ENCODE assay signal across 26 cellular contexts in genomic region chr12:125072496-125072895, GRCh38. TPM values are rescaled to one million over a fixed set of nuclear protein-coding genes. Genes with fewer than 3 reads are reported as not detected.
DNase-seq lines count a peak whose midpoint lies in the region; TF ChIP-seq lines count a peak whose summit lies in the region.
"Had no signal": no experiment of that assay in that cellular context is flagged by ENCODE, and none has a peak within 500 bp of the region (broad histone marks: within the 10 kb centered on the region; RNA-seq: fewer than 3 reads in every experiment).

No MANE protein-coding gene starts in this region.

- H3K36me3 Mint-ChIP-seq in neural progenitor cell (peaks cover 14% of the 10 kb centered on the region), nephron progenitor cell (ENCODE audit: low read depth) (peaks cover 30% of the 10 kb centered on the region)
- peaks cover 19% of the 10 kb centered on the region for H3K36me3 Mint-ChIP-seq in activated T-helper 1 cell treated with anti-CD3 and anti-CD28 coated beads, Interleukin-12 subunit alpha, Interleukin-12 subunit beta, Interleukin-2, Interleukin-4 antibody, amounts not matched to agents 30 ng/mL and 10 ng/mL and 1 ng/mL, durations not matched to agents 14 hours and 24 hours and 36 hours (ENCODE audit: low read depth)

- H2AFZ ChIP-seq in Karpas-422 (ENCODE audit: low read length), result no peak overlapping the region
- no peak overlapping the region for H2AFZ ChIP-seq in neural progenitor cell (replicated peaks)

- H3K9me3 Mint-ChIP-seq in neural progenitor cell (no peaks in the 10 kb centered on the region), nephron progenitor cell (no peaks in the 10 kb centered on the region)
- no peaks in the 10 kb centered on the region for H3K9me3 Mint-ChIP-seq in activated T-helper 1 cell treated with anti-CD3 and anti-CD28 coated beads, Interleukin-12 subunit alpha, Interleukin-12 subunit beta, Interleukin-2, Interleukin-4 antibody, amounts not matched to agents 30 ng/mL and 10 ng/mL and 1 ng/mL, durations not matched to agents 14 hours and 24 hours and 36 hours
- H3K9me3 Mint-ChIP-seq: CD14-positive monocyte; CD4-positive, alpha-beta memory T cell; CD4-positive, CD25-positive, alpha-beta regulatory T cell; CD8-positive, alpha-beta memory T cell had no signal

- no peaks in the 10 kb centered on the region for H3K4me1 Mint-ChIP-seq in neural progenitor cell
- H3K4me1 Mint-ChIP-seq in nephron progenitor cell, result peaks cover 21% of the 10 kb centered on the region
- peaks cover 5% of the 10 kb centered on the region for H3K4me1 Mint-ChIP-seq in activated T-helper 1 cell treated with anti-CD3 and anti-CD28 coated beads, Interleukin-12 subunit alpha, Interleukin-12 subunit beta, Interleukin-2, Interleukin-4 antibody, amounts not matched to agents 30 ng/mL and 10 ng/mL and 1 ng/mL, durations not matched to agents 14 hours and 24 hours and 36 hours (ENCODE audit: low read depth)
- H3K4me1 Mint-ChIP-seq: CD14-positive monocyte had no signal

- no peak overlapping the region for H3K4me3 ChIP-seq in Karpas-422 (ENCODE audit: low read length)
- no peak overlapping the region for H3K4me3 ChIP-seq in neural progenitor cell
- H3K4me3 ChIP-seq: BLaER1, GM12878 had no signal

- H3K9me2 ChIP-seq in Karpas-422 (replicated peaks; ENCODE audit: insufficient read depth, low read length), result no peaks in the 10 kb centered on the region

- H3K4me3 Mint-ChIP-seq in neural progenitor cell, result no peak overlapping the region
- H3K4me3 Mint-ChIP-seq in nephron progenitor cell, result no peak overlapping the region
- no peak overlapping the region for H3K4me3 Mint-ChIP-seq in activated T-helper 1 cell treated with anti-CD3 and anti-CD28 coated beads, Interleukin-12 subunit alpha, Interleukin-12 subunit beta, Interleukin-2, Interleukin-4 antibody, amounts not matched to agents 30 ng/mL and 10 ng/mL and 1 ng/mL, durations not matched to agents 14 hours and 24 hours and 36 hours
- H3K4me3 Mint-ChIP-seq: CD14-positive monocyte; CD4-positive, alpha-beta memory T cell; CD4-positive, CD25-positive, alpha-beta regulatory T cell; CD8-positive, alpha-beta memory T cell had no signal

- H4K20me1 ChIP-seq in Karpas-422 (ENCODE audit: insufficient read depth, low read depth, low read length) (no peaks in the 10 kb centered on the region), neural progenitor cell (ENCODE audit: low read depth) (no peaks in the 10 kb centered on the region)

- H3K36me3 ChIP-seq in Karpas-422 (ENCODE audit: insufficient read depth, low read length) (no peaks in the 10 kb centered on the region; the same call in 1 of the 2 replicates), neural progenitor cell (no peaks in the 10 kb centered on the region)

- H3K79me2 ChIP-seq in Karpas-422 (ENCODE audit: low read length) (0 out of 2 replicates have a peak, but pooled peaks cover 3% of the 10 kb centered on the region), neural progenitor cell (ENCODE audit: low read depth) (no peaks in the 10 kb centered on the region)

- TF ChIP-seq CTCF in neural progenitor cell (IDR thresholded peaks at IDR 0.05), result no peak
- TF ChIP-seq CTCF in GM20000 (IDR thresholded peaks at IDR 0.05; ENCODE audit: extremely low read depth, missing control alignments), result no peak
- no peak for TF ChIP-seq CTCF in nephron progenitor cell (IDR thresholded peaks at IDR 0.05)

- H3K9me3 ChIP-seq in Karpas-422 (ENCODE audit: low read length) (no peaks in the 10 kb centered on the region), neural progenitor cell (ENCODE audit: low read depth) (no peaks in the 10 kb centered on the region)
- H3K9me3 ChIP-seq: BE2C, BLaER1 had no signal

- H3K27me3 ChIP-seq in Karpas-422 (ENCODE audit: low read length), result no peaks in the 10 kb centered on the region
- no peaks in the 10 kb centered on the region for H3K27me3 ChIP-seq in neural progenitor cell
- H3K27me3 ChIP-seq: BE2C, BLaER1 had no signal

- peak overlapping the region; percentile 22 for H3K27ac Mint-ChIP-seq in neural progenitor cell
- H3K27ac Mint-ChIP-seq in nephron progenitor cell, result no peak overlapping the region
- no peak overlapping the region for H3K27ac Mint-ChIP-seq in activated T-helper 1 cell treated with anti-CD3 and anti-CD28 coated beads, Interleukin-12 subunit alpha, Interleukin-12 subunit beta, Interleukin-2, Interleukin-4 antibody, amounts not matched to agents 30 ng/mL and 10 ng/mL and 1 ng/mL, durations not matched to agents 14 hours and 24 hours and 36 hours
- H3K27ac Mint-ChIP-seq: CD4-positive, alpha-beta memory T cell had no signal

- H3K9ac ChIP-seq in Karpas-422 (ENCODE audit: low read length), result no peak overlapping the region
- no peak overlapping the region for H3K9ac ChIP-seq in neural progenitor cell
- H3K9ac ChIP-seq: BLaER1 had no signal

- H3K4me2 ChIP-seq in Karpas-422 (ENCODE audit: low read depth, low read length, poor library complexity, severe bottlenecking) (peak overlapping the region; percentile 68), neural progenitor cell (no peak overlapping the region)
- H3K4me2 ChIP-seq: BLaER1 had no signal

- DNase-seq in Karpas-422 (no peak), SK-MEL-5 (ENCODE audit: low read depth, low spot score) (peak; percentile 57), epidermal melanocyte (ENCODE audit: insufficient read length, low spot score) (peak; percentile 23), neural progenitor cell (ENCODE audit: low spot score) (no peak), GM20000 (ENCODE audit: low spot score) (no peak), NCI-H1436 (lab: John Stamatoyannopoulos, UW) (no peak), nephron progenitor cell (no peak)
- no peak for DNase-seq in activated T-helper 1 cell treated with anti-CD3 and anti-CD28 coated beads, Interleukin-12 subunit alpha, Interleukin-12 subunit beta, Interleukin-2, Interleukin-4 antibody, amounts not matched to agents 30 ng/mL and 10 ng/mL and 1 ng/mL, durations not matched to agents 14 hours and 24 hours and 36 hours (ENCODE audit: low spot score)
- DNase-seq: 8988T; ACHN; BE2C; C1 segment of cervical spinal cord; CD4-positive, alpha-beta memory T cell; CD4-positive, CD25-positive, alpha-beta regulatory T cell; CD8-positive, alpha-beta memory T cell; COR-L47; DMS 273 treated with DMSO at 0.1 percent for 48 hours; DMS153; DMS53; DMS79; DND-41; EL; GDM1 had no signal

- intact Hi-C loops in activated T-helper 1 cell treated with anti-CD3 and anti-CD28 coated beads, Interleukin-12 subunit alpha, Interleukin-12 subunit beta, Interleukin-2, Interleukin-4 antibody, amounts not matched to agents 30 ng/mL and 10 ng/mL and 1 ng/mL, durations not matched to agents 14 hours and 24 hours and 36 hours (cut with micrococcal nuclease), result no loop called here

- peaks cover 8% of the 10 kb centered on the region for H3F3A ChIP-seq in neural progenitor cell (ENCODE audit: low read depth)

- in situ Hi-C loops in SK-MEL-5 (cut with HindIII; ENCODE audit: low pct_unique_long_range_greater_than_20kb, low sequenced_read_pairs), result no loop called here

- peaks cover 29% of the 10 kb centered on the region for H3K4me1 ChIP-seq in Karpas-422 (ENCODE audit: low read length)
- H3K4me1 ChIP-seq in neural progenitor cell, result peaks cover 6% of the 10 kb centered on the region
- H3K4me1 ChIP-seq: BE2C had no signal

- H3K27me3 Mint-ChIP-seq in neural progenitor cell (ENCODE audit: insufficient read depth, low read depth) (no peaks in the 10 kb centered on the region), nephron progenitor cell (ENCODE audit: low read depth, poor library complexity) (no peaks in the 10 kb centered on the region)
- H3K27me3 Mint-ChIP-seq in activated T-helper 1 cell treated with anti-CD3 and anti-CD28 coated beads, Interleukin-12 subunit alpha, Interleukin-12 subunit beta, Interleukin-2, Interleukin-4 antibody, amounts not matched to agents 30 ng/mL and 10 ng/mL and 1 ng/mL, durations not matched to agents 14 hours and 24 hours and 36 hours (ENCODE audit: insufficient read depth), result no peaks in the 10 kb centered on the region
- H3K27me3 Mint-ChIP-seq: CD4-positive, alpha-beta memory T cell; CD8-positive, alpha-beta memory T cell had no signal

- no peak overlapping the region for H3K27ac ChIP-seq in Karpas-422 (ENCODE audit: low read length)
- H3K27ac ChIP-seq in neural progenitor cell, result no peak overlapping the region
- H3K27ac ChIP-seq: BLaER1 had no signal

RNA-seq across cellular contexts. Expression of gene AACS, which starts 7.3 kb away (rescaled TPM):
- 17.8 and 22.1 TPM in 2 replicates for total RNA-seq in Karpas-422 (2014; rRNA removed; shearing (Covaris generic); ENCODE audit: low replicate concordance)
- 13.0 and 13.8 TPM in 2 replicates for total RNA-seq in SK-MEL-5 (2014; rRNA removed; shearing (Covaris generic))
- polyA plus RNA-seq in SK-MEL-5 (2015; cell fraction: cytosol; rRNA removed), result 15.4 and 26.6 TPM in 2 replicates
- 18.4 and 18.9 TPM in 2 replicates for polyA plus RNA-seq in SK-MEL-5 (2015; cell fraction: nucleus; rRNA removed)
- 16.6 and 22.9 TPM in 2 replicates for total RNA-seq in neural progenitor cell (ENCODE audit: low replicate concordance)
- 26.7 and 27.8 TPM in 2 replicates for total RNA-seq in activated T-helper 1 cell treated with anti-CD3 and anti-CD28 coated beads, Interleukin-12 subunit alpha, Interleukin-12 subunit beta, Interleukin-2, Interleukin-4 antibody, amounts not matched to agents 30 ng/mL and 10 ng/mL and 1 ng/mL, durations not matched to agents 14 hours and 24 hours and 36 hours

Comparison
In these comparisons a context has a peak if more than half of its experiments do, and no peak if none do; other contexts are left out.
1. DNase-seq: peak in SK-MEL-5 (single experiment) and epidermal melanocyte (single experiment); none in Karpas-422 (single experiment), neural progenitor cell (single experiment), GM20000 (single experiment), NCI-H1436 (single experiment), nephron progenitor cell (single experiment) and activated T-helper 1 cell treated with anti-CD3 and anti-CD28 coated beads, Interleukin-12 subunit alpha, Interleukin-12 subunit beta, Interleukin-2, Interleukin-4 antibody, amounts not matched to agents 30 ng/mL and 10 ng/mL and 1 ng/mL, durations not matched to agents 14 hours and 24 hours and 36 hours (single experiment).